1 cellular context compared by ENCODE assay signal in genomic region chr1:101366513-101367215, GRCh38.
TF ChIP-seq lines count a peak whose summit lies in the region.

No MANE protein-coding gene starts in this region.

TF ChIP-seq in GM12878, 131 proteins besides CTCF, POLR2A, EP300 and RAD21 (continued from another document):
- TF ChIP-seq REST (IDR thresholded peaks at IDR 0.05; ENCODE audit: low read depth, low read length) (no peak), BMI1 (IDR thresholded peaks at IDR 0.05; ENCODE audit: borderline replicate concordance) (no peak), YY1 (IDR thresholded peaks at IDR 0.05; ENCODE audit: low read depth, low read length) (no peak), SUPT20H (IDR thresholded peaks at IDR 0.05; ENCODE audit: borderline replicate concordance, control insufficient read depth, low read depth, low read length) (no peak), ATF3 (IDR thresholded peaks at IDR 0.05; ENCODE audit: borderline replicate concordance, extremely low read depth, low read depth, low read length) (no peak), BHLHE40 (IDR thresholded peaks at IDR 0.05; ENCODE audit: borderline replicate concordance in 1 of 2, low read depth in 2 of 2, low read length in 1 of 2) (no peak), SMAD1 (IDR thresholded peaks at IDR 0.05; ENCODE audit: low read depth, partially characterized antibody) (no peak), SIN3A (IDR thresholded peaks at IDR 0.05; ENCODE audit: low read depth, low read length) (no peak), PBX3 (IDR thresholded peaks at IDR 0.05; ENCODE audit: insufficient replicate concordance, low read depth, low read length) (no peak), IKZF1 (conservative IDR thresholded peaks at IDR 0.05) (no peak), IRF5 (IDR thresholded peaks at IDR 0.05; ENCODE audit: borderline replicate concordance) (no peak), DPF2 (IDR thresholded peaks at IDR 0.05) (no peak), CEBPB (IDR thresholded peaks at IDR 0.05; ENCODE audit: borderline replicate concordance in 1 of 2, low read depth in 2 of 2, low read length in 2 of 2) (no peak), CHD4 (IDR thresholded peaks at IDR 0.05) (no peak)
